In the genomic region with DNA sequence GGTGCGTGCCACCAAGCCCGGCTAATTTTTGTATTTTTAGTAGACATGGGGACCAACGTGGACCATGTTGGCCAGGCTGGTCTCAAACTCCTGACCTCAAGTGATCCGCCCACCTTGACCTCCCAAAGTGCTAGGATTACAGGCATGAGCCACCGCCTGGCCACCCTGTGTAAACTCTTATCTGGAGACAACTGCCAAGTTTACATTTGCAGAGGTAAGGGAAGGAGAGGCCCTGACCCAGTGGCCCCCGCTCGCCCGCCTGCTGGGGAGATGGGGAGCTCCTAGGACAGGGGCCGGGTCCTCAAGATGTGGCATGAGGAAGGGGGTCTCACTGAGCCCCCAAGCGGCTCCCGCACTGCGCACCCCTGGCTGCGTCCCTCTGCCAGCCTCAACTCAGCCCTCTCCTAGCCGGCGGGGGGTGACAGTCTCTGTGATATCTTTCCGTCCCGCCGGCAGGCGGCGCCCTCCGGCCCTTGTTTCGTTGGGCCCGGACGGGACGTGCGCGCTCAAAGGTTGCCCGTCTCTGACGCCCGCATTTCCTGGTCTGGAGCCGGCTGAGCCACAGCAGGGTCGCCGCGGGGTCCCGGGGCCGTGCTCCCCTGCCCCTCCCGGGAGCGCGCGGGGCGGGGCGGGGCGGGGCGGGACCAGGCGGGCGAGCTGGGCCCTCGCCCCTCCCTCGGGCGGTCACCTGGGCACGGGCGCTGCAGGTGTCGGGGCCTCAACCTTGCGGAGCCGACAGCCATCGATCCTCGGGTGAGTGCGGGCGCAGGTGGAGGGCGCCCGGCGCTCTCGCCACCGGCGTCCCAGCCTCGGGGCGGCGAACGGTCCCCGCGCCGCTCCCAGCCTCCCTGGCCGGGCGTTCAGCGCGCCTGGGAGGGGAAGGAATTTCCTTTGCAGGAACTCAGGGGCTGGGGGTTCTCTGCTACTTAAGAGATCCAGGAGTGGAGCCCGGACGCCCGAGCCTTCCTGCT, we compare ENCODE assay signal across 8 cellular contexts.
DNase-seq lines count a peak whose midpoint lies in the region; ATAC-seq and TF ChIP-seq lines count a peak whose summit lies in the region.

A gene with protein sequence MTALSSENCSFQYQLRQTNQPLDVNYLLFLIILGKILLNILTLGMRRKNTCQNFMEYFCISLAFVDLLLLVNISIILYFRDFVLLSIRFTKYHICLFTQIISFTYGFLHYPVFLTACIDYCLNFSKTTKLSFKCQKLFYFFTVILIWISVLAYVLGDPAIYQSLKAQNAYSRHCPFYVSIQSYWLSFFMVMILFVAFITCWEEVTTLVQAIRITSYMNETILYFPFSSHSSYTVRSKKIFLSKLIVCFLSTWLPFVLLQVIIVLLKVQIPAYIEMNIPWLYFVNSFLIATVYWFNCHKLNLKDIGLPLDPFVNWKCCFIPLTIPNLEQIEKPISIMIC (plus strand): TSS at position 533 of the 971 bp plus-strand sequence. CDS start 45,978 bp downstream, outside the sequence.

- peak; percentile 86 for TF ChIP-seq CTCF in WERI-Rb-1 (IDR thresholded peaks at IDR 0.05; ENCODE audit: low read depth, low read length)

- peak within 1 kb of the TSS; percentile 74 for H3K4me3 ChIP-seq in ACC112 (ENCODE audit: low read depth, low read length)
- H3K4me3 ChIP-seq in WERI-Rb-1 (ENCODE audit: low read depth, low read length), result peak within 1 kb of the TSS; percentile 77

- no peaks in the 10 kb centered on the region for H3K79me2 ChIP-seq in ACC112 (ENCODE audit: control insufficient read depth, insufficient read depth, low read length, unreplicated experiment)

- ATAC-seq in GM18511 (IDR thresholded peaks at IDR 0.05; ENCODE audit: unreplicated experiment), result peak; percentile 78
- ATAC-seq in HG02973 (IDR thresholded peaks at IDR 0.05; ENCODE audit: unreplicated experiment), result peak; percentile 81

- H3K27me3 ChIP-seq in ACC112 (ENCODE audit: insufficient read depth, low read length) (peaks cover 44% of the 10 kb centered on the region), WERI-Rb-1 (ENCODE audit: insufficient read depth, low read depth, severe bottlenecking) (no peaks in the 10 kb centered on the region)

- H3K4me1 ChIP-seq in ACC112 (ENCODE audit: control insufficient read depth, insufficient read depth, low read length, unreplicated experiment), result peaks cover 2% of the 10 kb centered on the region

- H2AFZ ChIP-seq in ACC112 (ENCODE audit: low read length, unreplicated experiment), result peak within 1 kb of the TSS; percentile 64

- no peaks in the 10 kb centered on the region for H3K9me3 ChIP-seq in WERI-Rb-1 (ENCODE audit: severe bottlenecking)

- peak; percentile 72 for DNase-seq in NCI-H2029 (lab: John Stamatoyannopoulos, UW)
- DNase-seq in WERI-Rb-1, result peak; percentile 86
- DNase-seq in central memory CD4-positive, alpha-beta T cell, result peak; percentile 73
- DNase-seq in kidney tubule cell (ENCODE audit: low spot score), result peak; percentile 88
- peak; percentile 64 for DNase-seq in stimulated activated CD4-positive, alpha-beta T cell treated with anti-CD3 and anti-CD28 coated beads, Interleukin-2, amount 100 ng/mL, for 4 hours (ENCODE audit: low read depth)

- H3K36me3 ChIP-seq in ACC112 (ENCODE audit: insufficient read depth, low read length) (no peaks in the 10 kb centered on the region), WERI-Rb-1 (no peaks in the 10 kb centered on the region; the same call in 1 of the 2 replicates)

- no peak within 1 kb of the TSS for H3K27ac ChIP-seq in ACC112 (ENCODE audit: low read depth, low read length)
- H3K27ac ChIP-seq in WERI-Rb-1, result no peak within 1 kb of the TSS; the same call in 1 of the 2 replicates
